In genomic region chr10:7585228-7585627, GRCh38 we compare ENCODE assay signal across 27 cellular contexts.
"Had no signal": no experiment of that assay in that cellular context is flagged by ENCODE, and none has a peak within 500 bp of the region (broad histone marks: within the 10 kb centered on the region; RNA-seq: fewer than 3 reads in every experiment).

No MANE protein-coding gene starts in this region.

- H3K27ac ChIP-seq: colonic mucosa, epithelial cell of prostate, gastrocnemius medialis, ovary, psoas muscle, skin epidermis, testis, tibial artery had no signal

- H3K36me3 ChIP-seq: colonic mucosa, gastrocnemius medialis, ovary had no signal

- ATAC-seq: esophagus mucosa, gastrocnemius medialis, left lobe of liver, psoas muscle, right cardiac atrium had no signal

- H3K27ac Mint-ChIP-seq: dendritic cell treated with granulocyte-macrophage colony-stimulating factor and Interleukin-4, amounts not matched to agents 40 ng/mL and 50 ng/mL, for 4 days; endodermal cell; memory B cell; nephron progenitor cell; type B pancreatic cell had no signal

- H3K27me3 Mint-ChIP-seq: type B pancreatic cell had no signal

- H3K4me3 Mint-ChIP-seq: dendritic cell treated with granulocyte-macrophage colony-stimulating factor and Interleukin-4, amounts not matched to agents 40 ng/mL and 50 ng/mL, for 4 days; endodermal cell; memory B cell; naive thymus-derived CD8-positive, alpha-beta T cell; nephron progenitor cell; type B pancreatic cell had no signal

- H3K36me3 Mint-ChIP-seq: memory B cell; naive thymus-derived CD8-positive, alpha-beta T cell; type B pancreatic cell had no signal

- H3K27me3 ChIP-seq: colonic mucosa, gastrocnemius medialis, ovary, testis, tibial artery had no signal

- DNase-seq: colonic mucosa; effector CD8-positive, alpha-beta T cell; endodermal cell; foreskin fibroblast; gastrocnemius medialis; midbrain; nephron progenitor cell; occipital lobe; ovary; posterior cingulate gyrus; psoas muscle; right cardiac atrium; stimulated activated CD4-positive, alpha-beta T cell treated with anti-CD3 and anti-CD28 coated beads, Interleukin-15, amount 100 ng/mL, for 24 hours; stimulated activated CD4-positive, alpha-beta T cell treated with anti-CD3 and anti-CD28 coated beads, Interleukin-2, amount 100 ng/mL, for 48 hours; stimulated activated CD8-positive, alpha-beta memory T cell treated with anti-CD3 and anti-CD28 coated beads, Interleukin-4, amount 100 ng/mL, for 48 hours; substantia nigra; testis had no signal

- H3K4me3 ChIP-seq: colonic mucosa, gastrocnemius medialis, lung, ovary, psoas muscle, skin epidermis, testis, tibial artery had no signal

- H3K9me3 Mint-ChIP-seq: dendritic cell treated with granulocyte-macrophage colony-stimulating factor and Interleukin-4, amounts not matched to agents 40 ng/mL and 50 ng/mL, for 4 days; endodermal cell; memory B cell; naive thymus-derived CD8-positive, alpha-beta T cell; nephron progenitor cell; type B pancreatic cell had no signal

- H3K9me3 ChIP-seq: colonic mucosa, gastrocnemius medialis, ovary, psoas muscle, testis, tibial artery had no signal

- H3K4me1 Mint-ChIP-seq: memory B cell, nephron progenitor cell had no signal

- H3K4me1 ChIP-seq: colonic mucosa, gastrocnemius medialis, psoas muscle, testis, tibial artery had no signal
